26 cellular contexts compared by ENCODE assay signal in the genomic region with DNA sequence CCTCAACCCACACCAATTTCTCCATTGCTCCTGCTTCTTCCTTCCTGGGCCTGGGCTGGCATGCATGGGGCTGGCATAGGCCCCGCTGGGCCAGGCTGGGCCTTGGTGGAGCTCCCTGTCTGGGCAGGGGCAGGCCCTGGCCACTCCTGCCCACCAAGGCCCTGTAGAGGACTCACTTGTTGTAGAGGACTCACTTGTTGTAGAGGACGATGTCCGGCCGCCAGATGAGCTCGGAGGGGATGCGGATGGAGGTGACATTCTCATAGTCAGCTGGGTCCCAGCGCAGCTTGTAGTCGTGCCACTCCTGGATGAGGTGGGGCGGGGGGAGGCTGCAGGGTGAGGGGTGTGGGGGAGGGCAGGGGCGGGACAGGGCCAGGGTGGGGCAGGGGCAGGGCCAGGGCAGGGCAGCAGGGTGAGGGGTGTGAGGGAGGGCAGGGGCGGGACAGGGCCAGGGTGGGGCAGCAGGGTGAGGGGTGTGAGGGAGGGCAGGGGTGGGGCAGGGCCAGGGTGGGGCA. TPM values are rescaled to one million over a fixed set of nuclear protein-coding genes. Genes with fewer than 3 reads are reported as not detected.
"Had no signal": no experiment of that assay in that cellular context is flagged by ENCODE, and none has a peak within 500 bp of the region (broad histone marks: within the 10 kb centered on the region; RNA-seq: fewer than 3 reads in every experiment).

No MANE protein-coding gene starts in this region.

- H3K27ac ChIP-seq: SJSA1, SK-N-MC had no signal

- H3K4me3 ChIP-seq: MG63, SJSA1, SK-N-MC had no signal

- DNase-seq: IMR-90, Karpas-422, KG1, MG63, NCI-H1092, NCI-H1105 treated with DMSO at 0.1 percent for 48 hours, NCI-H1417 treated with DMSO at 0.1 percent for 48 hours, NCI-H146, NCI-H187, NCI-H2029, NCI-H2081 treated with DMSO at 0.1 percent for 48 hours, NCI-H2171, NCI-H226, NCI-H446, NCI-H510A, NCI-H524 treated with DMSO at 0.1 percent for 48 hours, NCI-H69, NCI-H774, PC-3, Right ventricle myocardium superior, SIG-M5 had no signal

- H3K4me1 ChIP-seq: SJSA1 had no signal

- ATAC-seq: HepG2, Panc1, PC-3 had no signal

- H3K36me3 ChIP-seq: MG63, SJSA1 had no signal

- H3K9me3 ChIP-seq: MG63 had no signal

RNA-seq across cellular contexts. Expression of gene CHRNA4, which starts 5.3 kb away (rescaled TPM):
- total RNA-seq: HepG2, HT1080, IMR-90, PC-3, SJSA1 had no signal
- polyA plus RNA-seq: HepG2, IMR-90 had no signal
